8 cellular contexts compared by ENCODE assay signal in genomic region chr16:1613728-1614225, GRCh38. TPM values are rescaled to one million over a fixed set of nuclear protein-coding genes. Genes with fewer than 3 reads are reported as not detected.
A peak's percentile ranks its signal among the peaks of the same experiment; 100 is the strongest.
DNase-seq lines count a peak whose midpoint lies in the region; ATAC-seq, FAIRE-seq and TF ChIP-seq lines count a peak whose summit lies in the region.

No MANE protein-coding gene starts in this region.

- H3K79me2 ChIP-seq in keratinocyte (ENCODE audit: control insufficient read depth, insufficient read depth, low read length): peaks cover 49% of the 10 kb centered on the region

- peak overlapping the region; percentile 81 for H3K27ac ChIP-seq in keratinocyte (ENCODE audit: control insufficient read depth, insufficient read depth, low read length)
- peak overlapping the region in 4 of 5 donors; percentile 4 to 93 (median 80) for H3K27ac ChIP-seq in stomach

- peaks cover 9% of the 10 kb centered on the region; the same call in 1 of the 2 replicates for H3K36me3 Mint-ChIP-seq in HFFc6 (ENCODE audit: low read depth)
- H3K36me3 Mint-ChIP-seq in activated naive CD8-positive, alpha-beta T cell: peaks cover 13% of the 10 kb centered on the region

- peak overlapping the region; percentile 100 for H3K4me2 ChIP-seq in keratinocyte (ENCODE audit: control insufficient read depth, extremely low read depth, insufficient read depth, low read depth, low read length)

- no peak for TF ChIP-seq EP300 in stomach (IDR thresholded peaks at IDR 0.05)

- H3K9me3 ChIP-seq in keratinocyte (ENCODE audit: control insufficient read depth, low read depth, low read length): no peaks in the 10 kb centered on the region
- H3K9me3 ChIP-seq in stomach: no peaks in the 10 kb centered on the region

- DNase-seq in AG08396 (ENCODE audit: low spot score): peak; percentile 48
- DNase-seq in HFFc6: no peak
- no peak for DNase-seq in keratinocyte (ENCODE audit: low read depth, low spot score)
- peak; percentile 30 for DNase-seq in stomach
- no peak for DNase-seq in NK-92 (lab: John Stamatoyannopoulos, UW; ENCODE audit: unreplicated experiment)
- DNase-seq in mucosa of gallbladder (ENCODE audit: low spot score): no peak

- peaks cover 4% of the 10 kb centered on the region for H3K27me3 Mint-ChIP-seq in HFFc6 (ENCODE audit: insufficient read depth)
- no peaks in the 10 kb centered on the region for H3K27me3 Mint-ChIP-seq in activated naive CD8-positive, alpha-beta T cell

- no peak for ATAC-seq in GM21360 (IDR thresholded peaks at IDR 0.05; ENCODE audit: unreplicated experiment)

- no peaks in the 10 kb centered on the region for H3K9me1 ChIP-seq in keratinocyte (ENCODE audit: control insufficient read depth, extremely low read depth, insufficient read depth, low read length)

- H4K20me1 ChIP-seq in keratinocyte (ENCODE audit: control insufficient read depth, extremely low read depth, insufficient read depth, low read length): peaks cover 5% of the 10 kb centered on the region

- TF ChIP-seq CTCF in HFFc6 (IDR thresholded peaks at IDR 0.05) (no peak), keratinocyte (optimal IDR thresholded peaks at IDR 0.05 in 1 of 3, IDR thresholded peaks at IDR 0.05 in 1 of 3, conservative IDR thresholded peaks at IDR 0.05 in 1 of 3; ENCODE audit: extremely low read depth in 1 of 3, insufficient read depth in 2 of 3, low read length in 3 of 3) (no peak), stomach (IDR thresholded peaks at IDR 0.05) (no peak)

- H3K27me3 ChIP-seq in keratinocyte (ENCODE audit: control insufficient read depth, extremely low read depth, insufficient read depth, low read length): no peaks in the 10 kb centered on the region
- no peaks in the 10 kb centered on the region for H3K27me3 ChIP-seq in stomach

- H3K36me3 ChIP-seq in keratinocyte (ENCODE audit: control insufficient read depth in 2 of 2, extremely low read depth in 1 of 2, insufficient read depth in 2 of 2, low read length in 2 of 2) (peaks cover 10 to 17% of the 10 kb centered on the region in 2 experiments), stomach (peaks cover 6 to 29% (median 25%) of the 10 kb centered on the region in 4 donors)

- H3K4me1 Mint-ChIP-seq in HFFc6 (ENCODE audit: low read depth): peaks cover 32% of the 10 kb centered on the region
- peaks cover 31% of the 10 kb centered on the region for H3K4me1 Mint-ChIP-seq in activated naive CD8-positive, alpha-beta T cell (ENCODE audit: low read depth)

- H2AFZ ChIP-seq in keratinocyte (ENCODE audit: control insufficient read depth, low read length): no peak overlapping the region

- no peaks in the 10 kb centered on the region for H3K9me3 Mint-ChIP-seq in HFFc6
- H3K9me3 Mint-ChIP-seq in activated naive CD8-positive, alpha-beta T cell (ENCODE audit: low read depth): no peaks in the 10 kb centered on the region

- TF ChIP-seq POLR2A in stomach (IDR thresholded peaks at IDR 0.05): no peak

- no peak for FAIRE-seq in keratinocyte (lab: Jason Lieb, UNC)

- H3K4me3 ChIP-seq in keratinocyte (ENCODE audit: control insufficient read depth in 2 of 3, extremely low read depth in 1 of 3, insufficient read depth in 2 of 3, low read depth in 1 of 3, low read length in 3 of 3) (peak overlapping the region; percentile 89 to 94 (median 92)), stomach (peak overlapping the region; percentile 96 to 100 (median 98))

- peak overlapping the region; percentile 94 for H3K4me3 Mint-ChIP-seq in HFFc6
- peak overlapping the region; percentile 91 for H3K4me3 Mint-ChIP-seq in activated naive CD8-positive, alpha-beta T cell

- H3K9ac ChIP-seq in keratinocyte (ENCODE audit: control insufficient read depth, extremely low read depth, insufficient read depth, low read length): peak overlapping the region; percentile 89

- H3K4me1 ChIP-seq in keratinocyte (ENCODE audit: control insufficient read depth, extremely low read depth, insufficient read depth, low read length) (peaks cover 22% of the 10 kb centered on the region), stomach (peaks cover 45 to 77% (median 65%) of the 10 kb centered on the region in 4 donors)

- WGBS in stomach, 5 donors: 0 to 2% (median 1%) methylated on average over 10 to 39 of the region's 39 CpGs

- intact Hi-C loops in stomach (cut with DNase I; ENCODE audit: low total_unique reads): no loop called here

- dilution Hi-C loops in keratinocyte (cut with MboI; ENCODE audit: extremely low pct_ligation_motif_present, low sequenced_read_pairs): no loop called here

- H3K27ac Mint-ChIP-seq in HFFc6: peak overlapping the region; percentile 84
- peak overlapping the region; percentile 68 for H3K27ac Mint-ChIP-seq in activated naive CD8-positive, alpha-beta T cell

RNA-seq across cellular contexts. Expression of gene CRAMP1, which starts 1.6 kb away (rescaled TPM):
- 10 to 100 TPM; 10.7 to 14.2 (median 12.4) TPM for total RNA-seq in HFFc6 (2021; fragmentation: NEBNext Ultra II Directional; extraction: Animal tissue kit (Norgen Biotek cat#: 25700))
- 5.5 to 6.7 TPM (median 6.5 TPM) in 3 replicates for polyA plus RNA-seq in keratinocyte
- 3.3 TPM for polyA plus RNA-seq in keratinocyte (2011; ENCODE audit: low read depth)
- 5.1 and 5.2 TPM in 2 replicates for polyA plus RNA-seq in keratinocyte (2011; cell fraction: cytosol; rRNA removed)
- 29.2 and 33.5 TPM in 2 replicates for polyA plus RNA-seq in keratinocyte (2011; cell fraction: nucleus; rRNA removed)
- polyA plus RNA-seq in keratinocyte (2012; ENCODE audit: low replicate concordance): 6.5 and 6.7 TPM in 2 replicates
- polyA minus RNA-seq in keratinocyte: 9.6 to 16.1 TPM (median 10.0 TPM) in 3 replicates
- polyA minus RNA-seq in keratinocyte (2011; cell fraction: cytosol; rRNA and poly(A)+ RNA removed): 4.6 TPM
- 13.4 and 21.2 TPM in 2 replicates for polyA minus RNA-seq in keratinocyte (2011; cell fraction: nucleus; rRNA and poly(A)+ RNA removed)
- 10 to 100 TPM in 4 of 5 donors, 1 to 10 TPM in 1; 9.9 to 28.1 (median 14.6) TPM for total RNA-seq in stomach
- 1 to 10 TPM; 3.4 to 4.6 (median 4.6) TPM for polyA plus RNA-seq in stomach
- total RNA-seq in mucosa of gallbladder: 21.1 TPM

RNA-seq across cellular contexts. Expression of gene IFT140, which starts 1.9 kb away (rescaled TPM):
- 10 to 100 TPM; 11.1 to 15.6 (median 13.2) TPM for total RNA-seq in HFFc6 (2021; fragmentation: NEBNext Ultra II Directional; extraction: Animal tissue kit (Norgen Biotek cat#: 25700))
- polyA plus RNA-seq in keratinocyte: 3.4 to 5.4 TPM (median 4.3 TPM) in 3 replicates
- polyA plus RNA-seq in keratinocyte (2011; ENCODE audit: low read depth): 7.1 TPM
- 1.7 and 2.4 TPM in 2 replicates for polyA plus RNA-seq in keratinocyte (2011; cell fraction: cytosol; rRNA removed)
- polyA plus RNA-seq in keratinocyte (2011; cell fraction: nucleus; rRNA removed): 15.4 and 18.3 TPM in 2 replicates
- 4.8 and 8.3 TPM in 2 replicates for polyA plus RNA-seq in keratinocyte (2012; ENCODE audit: low replicate concordance)
- polyA minus RNA-seq in keratinocyte: 7.6 to 15.8 TPM (median 14.0 TPM) in 3 replicates
- 3.1 TPM for polyA minus RNA-seq in keratinocyte (2011; cell fraction: cytosol; rRNA and poly(A)+ RNA removed)
- polyA minus RNA-seq in keratinocyte (2011; cell fraction: nucleus; rRNA and poly(A)+ RNA removed): 10.4 and 12.9 TPM in 2 replicates
- total RNA-seq in stomach: 10 to 100 TPM in 3 of 5 donors, 1 to 10 TPM in 2; 4.7 to 19.7 (median 17.4) TPM
- polyA plus RNA-seq in stomach: 1 to 10 TPM; 5.8 to 8.5 (median 8.0) TPM
- 48.5 TPM for total RNA-seq in mucosa of gallbladder

Comparison
In these comparisons a context has a peak if more than half of its experiments do, and no peak if none do; other contexts are left out.
1. DNase-seq: peak in AG08396 (single experiment) and stomach (single experiment); none in HFFc6 (single experiment), keratinocyte (single experiment), NK-92 (single experiment) and mucosa of gallbladder (single experiment).